Comparison of ENCODE assay signal across 28 cellular contexts in genomic region chr1:53615101-53615500, GRCh38.
DNase-seq lines count a peak whose midpoint lies in the region; ATAC-seq, FAIRE-seq and TF ChIP-seq lines count a peak whose summit lies in the region.
"Had no signal": no experiment of that assay in that cellular context is flagged by ENCODE, and none has a peak within 500 bp of the region (broad histone marks: within the 10 kb centered on the region; RNA-seq: fewer than 3 reads in every experiment).

No MANE protein-coding gene starts in this region.

- WGBS in right lobe of liver (ENCODE audit: insufficient coverage, low coverage, low lambda C conversion rate, missing lambda C conversion rate), result 50% methylated on average over 1 of the region's 4 CpGs
- WGBS in HepG2 (ENCODE audit: low lambda C conversion rate), result 0% methylated on average over 2 of the region's 4 CpGs
- WGBS in sigmoid colon, 2 donors, result 62 to 72% methylated on average over 4 of the region's 4 CpGs
- WGBS in smooth muscle cell (ENCODE audit: low lambda C conversion rate), result 99% methylated on average over 4 of the region's 4 CpGs

- H3K9ac ChIP-seq in HepG2 (ENCODE audit: insufficient read depth, low read depth, low read length) (no peak overlapping the region), kidney (ENCODE audit: low read length in 2 of 2) (no peak overlapping the region), smooth muscle cell (ENCODE audit: low read depth) (no peak overlapping the region)

- H3K27me3 ChIP-seq in right lobe of liver, result no peaks in the 10 kb centered on the region
- peaks cover 4 to 15% of the 10 kb centered on the region in 2 experiments; a peak in 3 of 5 replicates for H3K27me3 ChIP-seq in HepG2 (ENCODE audit: control insufficient read depth in 1 of 2, insufficient read depth in 2 of 2, low read length in 2 of 2)
- no peaks in the 10 kb centered on the region for H3K27me3 ChIP-seq in sigmoid colon
- no peaks in the 10 kb centered on the region for H3K27me3 ChIP-seq in brain microvascular endothelial cell (replicated peaks)
- H3K27me3 ChIP-seq in smooth muscle cell (ENCODE audit: low read depth), result no peaks in the 10 kb centered on the region
- H3K27me3 ChIP-seq: neutrophil, Peyer's patch, uterus had no signal

- TF ChIP-seq RAD21 in HepG2 (CRISPR knock-in tag; IDR thresholded peaks at IDR 0.05), result no peak

- H3K4me1 ChIP-seq in right lobe of liver (no peaks in the 10 kb centered on the region), HepG2 (ENCODE audit: insufficient read depth, low read length) (no peaks in the 10 kb centered on the region), kidney (ENCODE audit: control insufficient read depth in 1 of 2, insufficient read depth in 1 of 2, low read depth in 1 of 2, low read length in 2 of 2) (no peaks in the 10 kb centered on the region), sigmoid colon (no peaks in the 10 kb centered on the region), smooth muscle cell (ENCODE audit: low read depth) (no peaks in the 10 kb centered on the region)
- H3K4me1 ChIP-seq: Peyer's patch, psoas muscle, uterus had no signal

- no peak overlapping the region for H3K4me3 ChIP-seq in right lobe of liver
- no peak overlapping the region for H3K4me3 ChIP-seq in HepG2 (replicated peaks in 1 of 3; ENCODE audit: insufficient read depth in 1 of 3, low read depth in 2 of 3, low read length in 3 of 3)
- no peak overlapping the region for H3K4me3 ChIP-seq in kidney (ENCODE audit: low read length in 2 of 2)
- no peak overlapping the region for H3K4me3 ChIP-seq in sigmoid colon
- H3K4me3 ChIP-seq in brain microvascular endothelial cell (ENCODE audit: low read depth, low read length), result no peak overlapping the region
- H3K4me3 ChIP-seq in smooth muscle cell, result no peak overlapping the region
- H3K4me3 ChIP-seq: Peyer's patch, psoas muscle, uterus had no signal

- TF ChIP-seq CTCF in right lobe of liver (IDR thresholded peaks at IDR 0.05) (no peak), HepG2 (CRISPR knock-in tag; IDR thresholded peaks at IDR 0.05) (no peak), kidney (IDR thresholded peaks at IDR 0.05; ENCODE audit: borderline replicate concordance, extremely low read depth, insufficient read depth) (no peak), sigmoid colon (IDR thresholded peaks at IDR 0.05) (no peak), brain microvascular endothelial cell (IDR thresholded peaks at IDR 0.05; ENCODE audit: low read depth, low read length, missing control alignments) (no peak), smooth muscle cell (IDR thresholded peaks at IDR 0.05; ENCODE audit: borderline replicate concordance, insufficient read depth, poor library complexity, severe bottlenecking) (no peak)

- no peaks in the 10 kb centered on the region for H3K36me3 ChIP-seq in right lobe of liver
- H3K36me3 ChIP-seq in HepG2 (replicated peaks in 1 of 2; ENCODE audit: control insufficient read depth in 1 of 2, insufficient read depth in 2 of 2, low read length in 2 of 2), result no peaks in the 10 kb centered on the region
- H3K36me3 ChIP-seq in kidney (ENCODE audit: control insufficient read depth in 1 of 2, insufficient read depth in 2 of 2, low read length in 2 of 2), result no peaks in the 10 kb centered on the region
- no peaks in the 10 kb centered on the region for H3K36me3 ChIP-seq in sigmoid colon
- peaks cover 5% of the 10 kb centered on the region for H3K36me3 ChIP-seq in brain microvascular endothelial cell (replicated peaks)
- no peaks in the 10 kb centered on the region for H3K36me3 ChIP-seq in smooth muscle cell (ENCODE audit: low read depth)
- H3K36me3 ChIP-seq: neutrophil, Peyer's patch, uterus had no signal

- H3K4me2 ChIP-seq in HepG2 (ENCODE audit: low read depth, low read length), result no peak overlapping the region
- H3K4me2 ChIP-seq in smooth muscle cell, result no peak overlapping the region

- in situ Hi-C loops in HepG2 (cut with HindIII; ENCODE audit: extremely low pct_ligation_motif_present, low pct_unique_long_range_greater_than_20kb) (no loop called here), brain microvascular endothelial cell (cut with HindIII; ENCODE audit: low pct_ligation_motif_present, low sequenced_read_pairs) (no loop called here)

- TF ChIP-seq EP300 in HepG2 (IDR thresholded peaks at IDR 0.05; ENCODE audit: low read depth in 2 of 2, low read length in 2 of 2), result no peak
- TF ChIP-seq EP300 in HepG2 (CRISPR knock-in tag; IDR thresholded peaks at IDR 0.05; ENCODE audit: borderline replicate concordance), result no peak
- no peak for TF ChIP-seq EP300 in sigmoid colon (IDR thresholded peaks at IDR 0.05)

- FAIRE-seq in HepG2 (lab: Jason Lieb, UNC) (no peak), kidney (lab: Jason Lieb, UNC) (no peak)

- no peaks in the 10 kb centered on the region for H4K20me1 ChIP-seq in HepG2 (ENCODE audit: insufficient read depth, low read length)
- peaks cover 19% of the 10 kb centered on the region for H4K20me1 ChIP-seq in smooth muscle cell (ENCODE audit: low read depth)

- H3K9me3 ChIP-seq in right lobe of liver, result no peaks in the 10 kb centered on the region
- H3K9me3 ChIP-seq in HepG2 (ENCODE audit: low read length), result peaks cover 4% of the 10 kb centered on the region; the same call in 1 of the 2 replicates
- H3K9me3 ChIP-seq in kidney (ENCODE audit: control insufficient read depth in 1 of 2, low read length in 2 of 2), result peaks cover 0 to 10% of the 10 kb centered on the region in 2 donors
- H3K9me3 ChIP-seq in sigmoid colon, result peaks cover 0 to 10% (median 2%) of the 10 kb centered on the region in 4 donors
- peaks cover 6% of the 10 kb centered on the region for H3K9me3 ChIP-seq in smooth muscle cell (replicated peaks; ENCODE audit: low read depth)
- H3K9me3 ChIP-seq: neutrophil had no signal

- TF ChIP-seq POLR2A in right lobe of liver (IDR thresholded peaks at IDR 0.05) (no peak), HepG2 (IDR thresholded peaks at IDR 0.05; ENCODE audit: insufficient read depth in 1 of 2, low read depth in 2 of 2, low read length in 2 of 2) (no peak), sigmoid colon (IDR thresholded peaks at IDR 0.05) (no peak)

- H3K27ac ChIP-seq in right lobe of liver, result no peak overlapping the region
- H3K27ac ChIP-seq in HepG2 (ENCODE audit: extremely low read length, insufficient read depth, low read length), result no peak overlapping the region
- H3K27ac ChIP-seq in kidney (ENCODE audit: low read depth in 2 of 2, low read length in 2 of 2), result no peak overlapping the region
- no peak overlapping the region for H3K27ac ChIP-seq in sigmoid colon
- H3K27ac ChIP-seq in brain microvascular endothelial cell, result no peak overlapping the region
- no peak overlapping the region for H3K27ac ChIP-seq in smooth muscle cell (ENCODE audit: low read depth)
- H3K27ac ChIP-seq: neutrophil, Peyer's patch, psoas muscle, uterus had no signal

- H3K79me2 ChIP-seq in HepG2 (ENCODE audit: insufficient read depth, low read length), result no peaks in the 10 kb centered on the region
- H3K79me2 ChIP-seq in smooth muscle cell (ENCODE audit: low read depth), result no peaks in the 10 kb centered on the region

- intact Hi-C loops in right lobe of liver (cut with DNase I) (no loop called here), HepG2 (cut with micrococcal nuclease; ENCODE audit: unreplicated experiment) (no loop called here), kidney (cut with DNase I) (no loop called here), sigmoid colon (cut with DNase I) (no loop called here)

- ATAC-seq in right lobe of liver, result no peak
- no peak for ATAC-seq in HepG2
- ATAC-seq in HG03521 (IDR thresholded peaks at IDR 0.05; ENCODE audit: unreplicated experiment), result no peak
- ATAC-seq: activated CD8-positive, alpha-beta T cell treated with anti-CD3 and anti-CD28 coated beads for 36 hours; left cardiac atrium; stimulated activated naive B cell treated with anti-CD40 and anti-IgM and Interleukin-4, amounts not matched to agents 10 μg/mL and 1 μg/mL and 100 μg/mL, for 72 hours had no signal

- CTCF ChIA-PET in HepG2 (lab: Yijun Ruan, JAX; ENCODE audit: low intra/inter-chr PET ratio, low total read pairs), result no interaction called here

- peak in 2 of 3 donors; percentile 25 to 26 for DNase-seq in right lobe of liver
- no peak for DNase-seq in HepG2 (ENCODE audit: low spot score)
- peak; percentile 18 for DNase-seq in kidney
- peak; percentile 36 for DNase-seq in sigmoid colon
- no peak for DNase-seq in brain microvascular endothelial cell
- no peak for DNase-seq in smooth muscle cell (lab: John Stamatoyannopoulos, UW; ENCODE audit: unreplicated experiment)
- DNase-seq in NCI-H69 (lab: John Stamatoyannopoulos, UW), result no peak
- DNase-seq: ACHN; activated CD8-positive, alpha-beta T cell treated with anti-CD3 and anti-CD28 coated beads for 36 hours; activated gamma-delta T cell treated with Interleukin-2 at 50 U/mL for 16 hours; CD4-positive, alpha-beta memory T cell; dermis blood vessel endothelial cell; foreskin melanocyte; GOT3; HFFc6; IMR-90; left cardiac atrium; NCI-H146; NCI-H2107; NCI-H345; NCI-H82; psoas muscle; SHP77 treated with DMSO at 0.1 percent for 48 hours; stimulated activated naive B cell treated with anti-CD40 and anti-IgM and Interleukin-4, amounts not matched to agents 10 μg/mL and 1 μg/mL and 100 μg/mL, for 72 hours had no signal

- BruUV-seq in HepG2 (replicated peaks; lab: Mats Ljungman, UMichigan), result no TSS peak

- H2AFZ ChIP-seq in HepG2 (ENCODE audit: low read length), result no peak overlapping the region
- H2AFZ ChIP-seq in smooth muscle cell (ENCODE audit: low read depth), result no peak overlapping the region

- no peaks in the 10 kb centered on the region for H3F3A ChIP-seq in smooth muscle cell (ENCODE audit: low read depth)

- POLR2A ChIA-PET in HepG2 (lab: Yijun Ruan, JAX), result no interaction called here

TF ChIP-seq in HepG2, 621 proteins besides CTCF, POLR2A, EP300 and RAD21 (continues in another document):
- no peak for TF ChIP-seq HHEX (CRISPR knock-in tag; IDR thresholded peaks at IDR 0.05)
- TF ChIP-seq NR2F1 (CRISPR knock-in tag; IDR thresholded peaks at IDR 0.05), result no peak

Comparison
In these comparisons a context has a peak if more than half of its experiments do, and no peak if none do; other contexts are left out.
1. DNase-seq: peak in right lobe of liver (2 of 3), kidney (single experiment) and sigmoid colon (single experiment); none in HepG2 (single experiment), brain microvascular endothelial cell (single experiment), smooth muscle cell (single experiment) and NCI-H69 (single experiment).